ENCODE assay signal across 16 cellular contexts in the genomic region with DNA sequence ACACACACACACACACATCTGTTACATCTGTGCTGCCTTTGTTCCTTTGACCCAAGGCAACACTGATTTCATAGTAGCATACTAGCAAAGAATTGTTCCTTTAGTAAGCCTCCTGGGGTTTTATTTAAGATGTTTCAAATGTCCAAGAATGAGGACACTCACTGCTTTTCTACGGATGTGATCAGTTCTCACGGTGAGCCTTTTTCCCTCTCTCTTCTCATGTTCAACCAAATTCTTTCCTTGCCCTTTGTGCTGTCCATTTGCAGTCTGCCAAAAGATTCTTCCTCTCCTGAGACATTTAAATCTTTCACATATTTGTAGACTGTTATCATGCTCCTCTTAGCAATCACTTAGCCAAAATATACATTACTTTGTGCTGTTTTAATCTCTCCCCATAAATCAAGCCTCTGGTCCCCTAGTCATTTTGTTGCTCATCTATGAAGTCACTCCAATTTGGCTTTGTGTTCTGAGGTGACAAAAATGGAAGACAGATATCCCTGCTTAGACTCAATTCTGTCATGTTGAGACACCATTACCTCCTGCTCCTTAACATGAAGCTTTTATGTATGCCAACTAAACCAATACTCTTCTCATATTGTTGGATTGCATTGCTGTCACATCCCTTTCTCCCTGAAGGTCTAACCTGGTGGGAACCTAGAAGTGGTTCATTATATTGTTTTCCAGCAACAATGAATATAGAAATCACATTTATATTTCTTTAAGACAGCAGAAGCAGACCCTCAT.
DNase-seq lines count a peak whose midpoint lies in the region; ATAC-seq and TF ChIP-seq lines count a peak whose summit lies in the region.
"Had no signal": no experiment of that assay in that cellular context is flagged by ENCODE, and none has a peak within 500 bp of the region (broad histone marks: within the 10 kb centered on the region; RNA-seq: fewer than 3 reads in every experiment).

No MANE protein-coding gene starts in this region.

- no peak for TF ChIP-seq CTCF in BJ (IDR thresholded peaks at IDR 0.05; ENCODE audit: insufficient read depth, low read depth, low read length)
- TF ChIP-seq CTCF in fibroblast of mammary gland (conservative IDR thresholded peaks at IDR 0.05; ENCODE audit: control insufficient read depth, insufficient read depth, low read depth, low read length) = no peak
- no peak for TF ChIP-seq CTCF in neural progenitor cell (IDR thresholded peaks at IDR 0.05)
- TF ChIP-seq CTCF in GM13977 (IDR thresholded peaks at IDR 0.05; ENCODE audit: extremely low read depth, insufficient read depth, missing control alignments) = no peak
- TF ChIP-seq CTCF in PC-3 (conservative IDR thresholded peaks at IDR 0.05; ENCODE audit: low read depth, low read length) = no peak
- TF ChIP-seq CTCF in upper lobe of right lung (IDR thresholded peaks at IDR 0.05) = no peak

- no peak overlapping the region for H3K27ac Mint-ChIP-seq in neural progenitor cell
- H3K27ac Mint-ChIP-seq: CD4-positive, CD25-positive, alpha-beta regulatory T cell; T-helper 2 cell treated with Interferon-gamma antibody and Interleukin-4, amounts not matched to agents 5 μg/mL and 100 μg/mL, for 36 hours had no signal

- H3K9ac ChIP-seq in neural progenitor cell (no peak overlapping the region), PC-3 (ENCODE audit: low read length) (no peak overlapping the region)

- in situ Hi-C loops in GM13977 (cut with MboI; ENCODE audit: low pct_unique_long_range_greater_than_20kb, low sequenced_read_pairs, unreplicated experiment) = no loop called here

- H3K36me3 ChIP-seq in BJ (ENCODE audit: control insufficient read depth, insufficient read depth, low read length) (no peaks in the 10 kb centered on the region), neural progenitor cell (no peaks in the 10 kb centered on the region), PC-3 (ENCODE audit: low read depth, low read length) (no peaks in the 10 kb centered on the region), upper lobe of right lung (no peaks in the 10 kb centered on the region)

- POLR2A ChIA-PET in BJ (lab: Charles Lee) (no interaction called here), PC-3 (lab: Charles Lee; ENCODE audit: unreplicated experiment) (no interaction called here)

- H3K27ac ChIP-seq in neural progenitor cell = no peak overlapping the region
- no peak overlapping the region for H3K27ac ChIP-seq in PC-3 (ENCODE audit: low read length)
- no peak overlapping the region for H3K27ac ChIP-seq in upper lobe of right lung
- H3K27ac ChIP-seq: foreskin keratinocyte, RWPE1 had no signal

- H3K4me3 Mint-ChIP-seq in neural progenitor cell = no peak overlapping the region
- H3K4me3 Mint-ChIP-seq: activated T-cell treated with anti-CD3 and anti-CD28 coated beads, Interleukin-2, amount 50 U/mL, for 4 hours; CD4-positive, CD25-positive, alpha-beta regulatory T cell; T-helper 2 cell treated with Interferon-gamma antibody and Interleukin-4, amounts not matched to agents 5 μg/mL and 100 μg/mL, for 36 hours had no signal

- H3K4me2 ChIP-seq in neural progenitor cell (no peak overlapping the region), PC-3 (ENCODE audit: low read length) (no peak overlapping the region)

- CTCF ChIA-PET in BJ (lab: Yijun Ruan, JAX) = no interaction called here
- CTCF ChIA-PET in PC-3 (lab: Charles Lee) = no interaction called here

- H4K20me1 ChIP-seq in neural progenitor cell (ENCODE audit: low read depth) (no peaks in the 10 kb centered on the region), PC-3 (ENCODE audit: low read length) (no peaks in the 10 kb centered on the region)

- H3K4me1 ChIP-seq in neural progenitor cell = no peaks in the 10 kb centered on the region
- no peaks in the 10 kb centered on the region for H3K4me1 ChIP-seq in PC-3 (ENCODE audit: insufficient read depth, low read length)
- no peaks in the 10 kb centered on the region for H3K4me1 ChIP-seq in upper lobe of right lung
- H3K4me1 ChIP-seq: foreskin keratinocyte had no signal

- no peaks in the 10 kb centered on the region for H3K27me3 Mint-ChIP-seq in neural progenitor cell (ENCODE audit: insufficient read depth, low read depth)
- H3K27me3 Mint-ChIP-seq: CD4-positive, CD25-positive, alpha-beta regulatory T cell had no signal

- intact Hi-C loops in PC-3 (cut with micrococcal nuclease) (no loop called here), upper lobe of right lung (cut with DNase I) (no loop called here)

- H3K4me1 Mint-ChIP-seq in neural progenitor cell = peaks cover 13% of the 10 kb centered on the region
- H3K4me1 Mint-ChIP-seq: CD4-positive, CD25-positive, alpha-beta regulatory T cell had no signal

- H3K79me2 ChIP-seq in neural progenitor cell (ENCODE audit: low read depth) (no peaks in the 10 kb centered on the region), PC-3 (ENCODE audit: low read length) (no peaks in the 10 kb centered on the region)

- H2AFZ ChIP-seq in neural progenitor cell (replicated peaks) (peak overlapping the region; percentile 6), PC-3 (ENCODE audit: low read length) (no peak overlapping the region)

- H3K9me3 Mint-ChIP-seq in neural progenitor cell = no peaks in the 10 kb centered on the region
- H3K9me3 Mint-ChIP-seq: T-helper 2 cell treated with Interferon-gamma antibody and Interleukin-4, amounts not matched to agents 5 μg/mL and 100 μg/mL, for 36 hours had no signal

- H3K36me3 Mint-ChIP-seq in neural progenitor cell = no peaks in the 10 kb centered on the region
- H3K36me3 Mint-ChIP-seq: CD4-positive, CD25-positive, alpha-beta regulatory T cell; immature natural killer cell had no signal

- H3K27me3 ChIP-seq in BJ (ENCODE audit: control insufficient read depth, insufficient read depth, low read length) = no peaks in the 10 kb centered on the region
- no peaks in the 10 kb centered on the region for H3K27me3 ChIP-seq in neural progenitor cell
- H3K27me3 ChIP-seq in PC-3 (ENCODE audit: low read length) = no peaks in the 10 kb centered on the region
- H3K27me3 ChIP-seq in upper lobe of right lung = no peaks in the 10 kb centered on the region
- H3K27me3 ChIP-seq: foreskin keratinocyte had no signal

- no peaks in the 10 kb centered on the region for H3K9me2 ChIP-seq in PC-3 (replicated peaks; ENCODE audit: low read length)

- BruUV-seq in PC-3 (replicated peaks; lab: Mats Ljungman, UMichigan) = no TSS peak

- H3K4me3 ChIP-seq in BJ (ENCODE audit: low read depth, low read length) = no peak overlapping the region
- H3K4me3 ChIP-seq in fibroblast of mammary gland (ENCODE audit: control insufficient read depth, low read depth, low read length) = no peak overlapping the region
- no peak overlapping the region for H3K4me3 ChIP-seq in neural progenitor cell
- no peak overlapping the region for H3K4me3 ChIP-seq in PC-3 (ENCODE audit: low read length)
- no peak overlapping the region for H3K4me3 ChIP-seq in upper lobe of right lung

- no peak for ATAC-seq in PC-3
- no peak for ATAC-seq in upper lobe of right lung
- ATAC-seq: activated T-cell treated with anti-CD3 and anti-CD28 coated beads, Interleukin-2, amount 50 U/mL, for 4 hours; foreskin keratinocyte had no signal

- H3K9me3 ChIP-seq in neural progenitor cell (ENCODE audit: low read depth) (no peaks in the 10 kb centered on the region), PC-3 (ENCODE audit: low read length) (no peaks in the 10 kb centered on the region), upper lobe of right lung (no peaks in the 10 kb centered on the region)

- no peaks in the 10 kb centered on the region for H3F3A ChIP-seq in neural progenitor cell (ENCODE audit: low read depth)
- no peaks in the 10 kb centered on the region for H3F3A ChIP-seq in PC-3 (ENCODE audit: low read length, unreplicated experiment)

- peak; percentile 89 for DNase-seq in BJ (ENCODE audit: low read depth)
- peak; percentile 1 for DNase-seq in M059J (ENCODE audit: low read depth)
- peak; percentile 89 for DNase-seq in fibroblast of mammary gland (ENCODE audit: low read depth)
- no peak for DNase-seq in neural progenitor cell (ENCODE audit: low spot score)
- no peak for DNase-seq in activated gamma-delta T cell (lab: John Stamatoyannopoulos, UW)
- DNase-seq in GM13977 (ENCODE audit: low spot score) = no peak
- DNase-seq in PC-3 = no peak
- no peak for DNase-seq in upper lobe of right lung
- DNase-seq: activated CD4-positive, alpha-beta T cell treated with anti-CD3 and anti-CD28 coated beads for 4 hours; activated T-cell treated with anti-CD3 and anti-CD28 coated beads, Interleukin-2, amount 50 U/mL, for 4 hours; CD4-positive, CD25-positive, alpha-beta regulatory T cell; NCI-H1092 had no signal

Comparison
In these comparisons a context has a peak if more than half of its experiments do, and no peak if none do; other contexts are left out.
1. DNase-seq: peak in BJ (single experiment), M059J (single experiment) and fibroblast of mammary gland (single experiment); none in neural progenitor cell (single experiment), activated gamma-delta T cell (single experiment), GM13977 (single experiment), PC-3 (single experiment) and upper lobe of right lung (single experiment).